In the genomic region with DNA sequence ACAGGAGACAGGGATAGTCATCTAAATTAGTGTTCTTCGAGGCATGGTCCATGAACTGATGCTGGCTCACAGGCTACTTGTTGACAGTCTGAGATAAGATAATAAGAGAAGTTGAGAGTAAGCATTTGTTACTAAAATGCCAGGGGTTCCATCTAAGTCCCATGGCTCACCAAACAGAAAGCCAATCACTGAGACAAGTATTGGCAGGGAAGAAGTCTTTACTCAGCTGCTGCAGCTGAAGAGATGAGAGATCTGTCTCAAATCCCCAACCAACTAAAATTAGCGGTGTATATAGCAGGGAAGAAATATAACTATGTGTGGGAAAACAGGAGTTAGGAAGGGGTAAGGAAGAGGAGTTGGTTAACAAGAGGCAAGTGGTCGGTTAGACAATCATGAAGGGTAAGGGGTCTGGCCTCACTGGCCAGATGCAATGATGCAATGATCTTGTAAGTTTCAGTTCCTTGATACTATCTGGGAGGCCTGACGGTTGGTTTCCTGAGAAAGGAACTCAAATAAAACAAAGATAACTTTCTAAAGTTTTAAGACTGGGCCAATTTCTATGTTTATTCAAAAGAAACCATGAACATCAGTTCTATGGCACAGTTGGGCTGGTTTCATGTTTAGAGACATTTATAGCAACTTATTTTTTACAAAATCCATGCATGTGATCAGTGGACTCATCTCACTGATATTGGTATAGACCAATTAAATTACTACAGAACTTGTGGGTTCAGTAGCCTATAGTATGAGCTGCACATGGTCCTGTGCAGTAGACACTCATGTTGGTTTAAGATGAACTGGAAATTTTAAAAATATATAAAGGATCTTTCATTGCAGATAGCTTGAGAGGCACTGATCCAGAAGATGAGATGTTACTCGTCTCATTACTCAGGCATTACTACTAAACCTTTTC, we compare ENCODE assay signal across 18 cellular contexts. TPM values are rescaled to one million over a fixed set of nuclear protein-coding genes. Genes with fewer than 3 reads are reported as not detected.
A peak's percentile ranks its signal among the peaks of the same experiment; 100 is the strongest.
DNase-seq lines count a peak whose midpoint lies in the region; ATAC-seq and TF ChIP-seq lines count a peak whose summit lies in the region.
"Had no signal": no experiment of that assay in that cellular context is flagged by ENCODE, and none has a peak within 500 bp of the region (broad histone marks: within the 10 kb centered on the region; RNA-seq: fewer than 3 reads in every experiment).

No MANE protein-coding gene starts in this region.

- ATAC-seq in GM21360 (IDR thresholded peaks at IDR 0.05; ENCODE audit: unreplicated experiment): peak; percentile 58
- ATAC-seq in stimulated activated effector memory CD8-positive, alpha-beta T cell treated with anti-CD3 and anti-CD28 coated beads, Interleukin-12 subunit alpha, Interleukin-12 subunit beta, amount 100 ng/mL, for 72 hours: no peak
- no peak for ATAC-seq in stimulated activated naive CD8-positive, alpha-beta T cell treated with anti-CD3 and anti-CD28 coated beads, Interleukin-15, Interleukin-2, amounts not matched to agents 100 U/mL and 50 U/mL, for 24 hours
- ATAC-seq: activated CD8-positive, alpha-beta memory T cell treated with anti-CD3 and anti-CD28 coated beads, Interleukin-2, amount 10 ng/mL, durations not matched to agents 7 days and 5 days had no signal

- H3K27ac ChIP-seq in BLaER1: peak overlapping the region; percentile 52; the same call in 1 of the 2 replicates

- H3K4me2 ChIP-seq in BLaER1: peak overlapping the region; percentile 49

- no peaks in the 10 kb centered on the region for H3K27me3 ChIP-seq in BLaER1

- H3K4me1 ChIP-seq in BLaER1: peaks cover 11% of the 10 kb centered on the region

- no peak for TF ChIP-seq CTCF in fibroblast of the aortic adventitia (IDR thresholded peaks at IDR 0.05; ENCODE audit: insufficient read depth, low read length)

- H3K9me3 ChIP-seq in BLaER1: no peaks in the 10 kb centered on the region

- H3K9ac ChIP-seq in BLaER1: no peak overlapping the region

- no peaks in the 10 kb centered on the region for H3K4me1 Mint-ChIP-seq in stimulated activated effector memory CD8-positive, alpha-beta T cell treated with anti-CD3 and anti-CD28 coated beads, Interleukin-12 subunit alpha, Interleukin-12 subunit beta, amount 100 ng/mL, for 72 hours

- no peak overlapping the region for H3K4me3 Mint-ChIP-seq in stimulated activated effector memory CD8-positive, alpha-beta T cell treated with anti-CD3 and anti-CD28 coated beads, Interleukin-12 subunit alpha, Interleukin-12 subunit beta, amount 100 ng/mL, for 72 hours
- H3K4me3 Mint-ChIP-seq: activated CD8-positive, alpha-beta memory T cell treated with anti-CD3 and anti-CD28 coated beads, Interleukin-2, amount 10 ng/mL, durations not matched to agents 7 days and 5 days had no signal

- H3K36me3 Mint-ChIP-seq in stimulated activated effector memory CD8-positive, alpha-beta T cell treated with anti-CD3 and anti-CD28 coated beads, Interleukin-12 subunit alpha, Interleukin-12 subunit beta, amount 100 ng/mL, for 72 hours: no peaks in the 10 kb centered on the region
- H3K36me3 Mint-ChIP-seq: activated CD8-positive, alpha-beta memory T cell treated with anti-CD3 and anti-CD28 coated beads, Interleukin-2, amount 10 ng/mL, durations not matched to agents 7 days and 5 days had no signal

- H3K36me3 ChIP-seq in BLaER1: no peaks in the 10 kb centered on the region

- no peak overlapping the region for H3K27ac Mint-ChIP-seq in stimulated activated effector memory CD8-positive, alpha-beta T cell treated with anti-CD3 and anti-CD28 coated beads, Interleukin-12 subunit alpha, Interleukin-12 subunit beta, amount 100 ng/mL, for 72 hours
- H3K27ac Mint-ChIP-seq: activated CD8-positive, alpha-beta memory T cell treated with anti-CD3 and anti-CD28 coated beads, Interleukin-2, amount 10 ng/mL, durations not matched to agents 7 days and 5 days; progenitor cell of endocrine pancreas had no signal

- H3K4me3 ChIP-seq in BLaER1 (no peak overlapping the region), fibroblast of the aortic adventitia (ENCODE audit: low read depth, low read length) (no peak overlapping the region)

- no peaks in the 10 kb centered on the region for H3K9me3 Mint-ChIP-seq in stimulated activated effector memory CD8-positive, alpha-beta T cell treated with anti-CD3 and anti-CD28 coated beads, Interleukin-12 subunit alpha, Interleukin-12 subunit beta, amount 100 ng/mL, for 72 hours

- peak; percentile 50 for DNase-seq in NAMALWA (ENCODE audit: low spot score)
- peak; percentile 89 for DNase-seq in fibroblast of the aortic adventitia (ENCODE audit: low read depth)
- DNase-seq in stimulated activated effector memory CD8-positive, alpha-beta T cell treated with anti-CD3 and anti-CD28 coated beads, Interleukin-12 subunit alpha, Interleukin-12 subunit beta, amount 100 ng/mL, for 72 hours (ENCODE audit: low spot score in 2 of 2): no peak
- DNase-seq in stimulated activated naive CD8-positive, alpha-beta T cell treated with anti-CD3 and anti-CD28 coated beads, Interleukin-15, Interleukin-2, amounts not matched to agents 100 U/mL and 50 U/mL, for 24 hours: no peak
- no peak for DNase-seq in NCI-H1694 (lab: John Stamatoyannopoulos, UW)
- no peak for DNase-seq in NCI-H146 treated with DMSO at 0.1 percent for 48 hours (lab: John Stamatoyannopoulos, UW; ENCODE audit: unreplicated experiment)
- DNase-seq: activated CD8-positive, alpha-beta memory T cell treated with anti-CD3 and anti-CD28 coated beads, Interleukin-2, amount 10 ng/mL, durations not matched to agents 7 days and 5 days; activated naive CD4-positive, alpha-beta T cell; DMS 273 treated with DMSO at 0.1 percent for 48 hours; NCI-H1436 treated with DMSO at 0.1 percent for 48 hours; NCI-H524; SHP77 treated with DMSO at 0.1 percent for 48 hours; stimulated activated CD4-positive, alpha-beta T cell treated with anti-CD3 and anti-CD28 coated beads, Interleukin-12 subunit alpha, Interleukin-12 subunit beta, amount 100 ng/mL, for 4 hours; substantia nigra had no signal

- no peaks in the 10 kb centered on the region for H4K20me1 ChIP-seq in BLaER1

RNA-seq across cellular contexts. Expression of gene HEBP2, which starts 9.9 kb away (rescaled TPM):
- 17.1 and 40.7 TPM in 2 replicates for total RNA-seq in fibroblast of the aortic adventitia (ENCODE audit: low replicate concordance)

RNA-seq across cellular contexts. Expression of gene SMIM28, which starts 16.4 kb away (rescaled TPM):
- not detected in 2 replicates for total RNA-seq in fibroblast of the aortic adventitia (ENCODE audit: low replicate concordance)
- total RNA-seq: activated CD8-positive, alpha-beta memory T cell treated with anti-CD3 and anti-CD28 coated beads, Interleukin-2, amount 10 ng/mL, durations not matched to agents 7 days and 5 days; epithelial cell of proximal tubule; progenitor cell of endocrine pancreas had no signal

Comparison
In these comparisons a context has a peak if more than half of its experiments do, and no peak if none do; other contexts are left out.
1. DNase-seq: peak in NAMALWA (single experiment) and fibroblast of the aortic adventitia (single experiment); none in stimulated activated effector memory CD8-positive, alpha-beta T cell treated with anti-CD3 and anti-CD28 coated beads, Interleukin-12 subunit alpha, Interleukin-12 subunit beta, amount 100 ng/mL, for 72 hours (0 of 2), stimulated activated naive CD8-positive, alpha-beta T cell treated with anti-CD3 and anti-CD28 coated beads, Interleukin-15, Interleukin-2, amounts not matched to agents 100 U/mL and 50 U/mL, for 24 hours (single experiment), NCI-H1694 (single experiment) and NCI-H146 treated with DMSO at 0.1 percent for 48 hours (single experiment).